31 cellular contexts compared by ENCODE assay signal in the genomic region with DNA sequence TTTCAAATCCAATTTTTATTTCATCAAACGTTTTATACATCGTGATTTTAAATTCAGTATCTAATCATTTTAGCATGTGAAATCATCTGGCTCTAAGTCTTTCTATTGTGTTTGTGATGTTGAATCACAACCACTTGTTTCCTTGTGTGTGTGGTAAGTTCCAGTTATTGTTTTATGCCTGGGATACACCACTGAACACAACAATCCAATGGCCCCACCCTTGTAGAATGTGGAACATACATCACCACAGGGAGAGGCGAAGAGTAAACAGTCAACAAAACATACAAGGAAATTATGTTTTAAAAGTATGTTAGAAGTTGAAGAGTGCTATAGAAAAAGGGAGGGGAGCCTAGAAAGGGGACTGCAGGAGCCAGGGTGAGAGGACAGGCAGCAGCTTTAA.
"Had no signal": no experiment of that assay in that cellular context is flagged by ENCODE, and none has a peak within 500 bp of the region (broad histone marks: within the 10 kb centered on the region; RNA-seq: fewer than 3 reads in every experiment).

No MANE protein-coding gene starts in this region.

- H3K9me3 ChIP-seq: adrenal gland had no signal

- ATAC-seq: activated T-cell treated with anti-CD3 and anti-CD28 coated beads, Interleukin-2, amount 50 U/mL, for 4 hours; activated T-helper 17 cell treated with anti-CD3 and anti-CD28 coated beads, Interleukin-2, amount 50 U/mL, for 72 hours; K562; Panc1; Right ventricle myocardium inferior; T-cell had no signal

- DNase-seq: activated CD4-positive, alpha-beta memory T cell treated with anti-CD3 and anti-CD28 coated beads for 36 hours; activated CD4-positive, alpha-beta T cell treated with anti-CD3 and anti-CD28 coated beads, Interleukin-2, amount 10 ng/mL, durations not matched to agents 7 days and 5 days; activated CD4-positive, CD25-positive, alpha-beta regulatory T cell; activated CD8-positive, alpha-beta memory T cell treated with anti-CD3 and anti-CD28 coated beads for 24 hours; activated gamma-delta T cell treated with Interleukin-2 at 50 U/mL for 16 hours; activated naive CD4-positive, alpha-beta T cell treated with anti-CD3 and anti-CD28 coated beads, Interleukin-2, amount 50 U/mL, for 16 hours; activated naive CD8-positive, alpha-beta T cell treated with anti-CD3 and anti-CD28 coated beads, Interleukin-2, amount 10 ng/mL, durations not matched to agents 7 days and 5 days; activated T-cell treated with anti-CD3 and anti-CD28 coated beads, Interleukin-2, amount 50 U/mL, for 4 hours; adrenal gland; anterior cingulate cortex; Karpas-422; MM.1S; NCI-H1105; NCI-H1436; NCI-H1694 treated with DMSO at 0.1 percent for 48 hours; NCI-H2029 treated with DMSO at 0.1 percent for 48 hours; NCI-H510A treated with DMSO at 0.1 percent for 48 hours; NCI-H69; NK-92 treated with Interleukin-12 subunit alpha and Interleukin-12 subunit beta, amount 100 ng/mL, for 24 hours; OCI-M1; RPMI8226; T-cell; T-helper 2 cell; T1000 had no signal

- H3K27ac ChIP-seq: adrenal gland, SK-N-MC, VCaP had no signal

- FAIRE-seq: K562, TTC549 had no signal

- H3K27me3 ChIP-seq: adrenal gland had no signal

- H3K4me3 ChIP-seq: adrenal gland, K562, SK-N-MC had no signal
